Comparison of ENCODE assay signal across 20 cellular contexts in the genomic region with DNA sequence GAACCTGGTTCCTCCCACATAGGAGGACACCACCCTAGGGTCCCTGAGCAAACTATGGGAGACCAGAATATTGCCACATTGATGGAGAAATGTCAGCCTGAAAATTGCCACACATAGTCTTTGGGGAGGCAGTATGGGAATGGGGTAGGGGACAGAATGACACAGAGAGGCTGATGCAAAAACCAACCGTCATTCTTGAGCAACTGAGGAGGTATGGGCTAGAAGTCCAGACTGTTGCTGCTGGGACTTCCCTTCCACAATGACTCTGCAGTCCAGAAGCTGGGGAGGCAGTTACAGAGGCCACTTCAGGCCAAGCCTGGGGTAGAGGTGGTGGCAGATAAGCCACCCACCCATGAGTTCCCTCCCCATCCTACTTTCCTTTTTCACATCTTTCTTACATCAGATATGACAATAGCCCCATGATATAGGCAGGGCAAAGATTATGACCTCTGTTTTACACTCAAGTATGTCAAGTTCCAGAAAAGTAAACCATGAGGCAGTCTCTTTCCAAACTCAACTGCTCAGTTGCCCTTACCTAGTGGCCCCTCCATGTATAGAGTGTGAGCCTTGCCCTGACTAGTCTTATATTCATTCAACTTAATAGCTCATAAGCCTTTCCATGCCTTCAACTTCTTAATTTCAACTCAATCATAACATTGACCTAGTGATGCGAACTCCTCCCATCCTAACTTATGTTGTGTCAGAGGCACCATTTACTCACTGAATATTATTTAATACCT. TPM values are rescaled to one million over a fixed set of nuclear protein-coding genes. Genes with fewer than 3 reads are reported as not detected.
A peak's percentile ranks its signal among the peaks of the same experiment; 100 is the strongest.
DNase-seq lines count a peak whose midpoint lies in the region; ATAC-seq and TF ChIP-seq lines count a peak whose summit lies in the region.
"Had no signal": no experiment of that assay in that cellular context is flagged by ENCODE, and none has a peak within 500 bp of the region (broad histone marks: within the 10 kb centered on the region; RNA-seq: fewer than 3 reads in every experiment).

No MANE protein-coding gene starts in this region.

- no peaks in the 10 kb centered on the region for H3K36me3 ChIP-seq in lung (ENCODE audit: control insufficient read depth in 2 of 2, insufficient read depth in 2 of 2, low read length in 2 of 2)
- H3K36me3 ChIP-seq: esophagus squamous epithelium, MG63, transverse colon had no signal

- no peaks in the 10 kb centered on the region for H3K27me3 ChIP-seq in lung (ENCODE audit: control insufficient read depth, insufficient read depth)
- H3K27me3 ChIP-seq: esophagus squamous epithelium, MG63, transverse colon had no signal

- WGBS in lung, 2 donors = 48 to 66% methylated on average over 2 of the region's 2 CpGs

- H3K27me3 Mint-ChIP-seq in CD14-positive monocyte (ENCODE audit: low read depth in 3 of 3) = peaks cover 0 to 3% (median 0%) of the 10 kb centered on the region in 3 donors

- H3K4me1 Mint-ChIP-seq in CD14-positive monocyte = peaks cover 85% of the 10 kb centered on the region

- ATAC-seq in lung (ENCODE audit: insufficient read depth, low FRiP score) = peak; percentile 47
- no peak for ATAC-seq in HG03571 (IDR thresholded peaks at IDR 0.05; ENCODE audit: unreplicated experiment)
- no peak for ATAC-seq in GM18511 (IDR thresholded peaks at IDR 0.05; ENCODE audit: unreplicated experiment)
- ATAC-seq: PC-3 had no signal

- TF ChIP-seq CTCF in CD14-positive monocyte (IDR thresholded peaks at IDR 0.05) (no peak), lung (IDR thresholded peaks at IDR 0.05; ENCODE audit: control extremely low read depth, extremely low read depth) (no peak)

- peak overlapping the region in 1 of 2 donors; percentile 39 for H3K4me3 Mint-ChIP-seq in CD14-positive monocyte

- no peaks in the 10 kb centered on the region for H3K9me3 Mint-ChIP-seq in CD14-positive monocyte

- intact Hi-C loops in CD14-positive monocyte (cut with micrococcal nuclease) = no loop called here

- no peaks in the 10 kb centered on the region for H3K4me1 ChIP-seq in lung (ENCODE audit: control insufficient read depth in 2 of 2, insufficient read depth in 2 of 2, low read length in 2 of 2)
- H3K4me1 ChIP-seq: esophagus squamous epithelium, transverse colon had no signal

- peak overlapping the region; percentile 91 to 98 (median 96) for H3K27ac Mint-ChIP-seq in CD14-positive monocyte

- DNase-seq in CD14-positive monocyte (ENCODE audit: low spot score) (peak; percentile 80), HUDEP-2 (lab: John Stamatoyannopoulos, UW; ENCODE audit: unreplicated experiment in 76 of 76) (peak in 75 of 76 experiments; percentile 2 to 91 (median 68)), SIG-M5 treated with dmso at 0.1 percent for 504 hours (lab: John Stamatoyannopoulos, UW; ENCODE audit: unreplicated experiment) (peak; percentile 96), lung (ENCODE audit: low spot score) (no peak), NCI-H510A treated with DMSO at 0.1 percent for 48 hours (lab: John Stamatoyannopoulos, UW) (no peak), GM19240 (ENCODE audit: insufficient read length, low spot score) (no peak)
- DNase-seq: activated gamma-delta T cell treated with Interleukin-2 at 50 U/mL for 16 hours; amniotic stem cell; central memory CD4-positive, alpha-beta T cell; esophagus squamous epithelium; MG63; NCI-H1930; NCI-H526; occipital lobe; PC-3; right cardiac atrium; stimulated activated naive CD4-positive, alpha-beta T cell treated with Interleukin-2 at 50 U/mL for 16 hours; transverse colon had no signal

- no peak overlapping the region for H3K4me3 ChIP-seq in lung
- H3K4me3 ChIP-seq: esophagus squamous epithelium, MG63, transverse colon had no signal

- H3K36me3 Mint-ChIP-seq in CD14-positive monocyte = peaks cover 0 to 5% of the 10 kb centered on the region in 2 donors

- H3K27ac ChIP-seq in lung (ENCODE audit: low read depth in 1 of 2, low read length in 1 of 2) = no peak overlapping the region
- H3K27ac ChIP-seq: esophagus squamous epithelium, transverse colon had no signal

- no peaks in the 10 kb centered on the region for H3K9me3 ChIP-seq in lung (ENCODE audit: control insufficient read depth in 2 of 2, insufficient read depth in 1 of 2, low read length in 1 of 2)
- H3K9me3 ChIP-seq: esophagus squamous epithelium, MG63, transverse colon had no signal

RNA-seq across cellular contexts. Expression of gene VSIG4, which starts 41.7 kb away (rescaled TPM):
- polyA plus RNA-seq in CD14-positive monocyte = 10 to 100 TPM; 10.2 to 56.8 TPM
- 100 to 1,000 TPM in 1 of 2 donors, 10 to 100 TPM in 1; 13.7 to 226 TPM for total RNA-seq in lung
- 100 to 1,000 TPM in 1 of 2 donors, 10 to 100 TPM in 1; 82.2 to 255 TPM for polyA plus RNA-seq in lung
- total RNA-seq: PC-3 had no signal

Comparison
In these comparisons a context has a peak if more than half of its experiments do, and no peak if none do; other contexts are left out.
1. DNase-seq: peak in CD14-positive monocyte (single experiment), HUDEP-2 (75 of 76) and SIG-M5 treated with dmso at 0.1 percent for 504 hours (single experiment); none in lung (single experiment), NCI-H510A treated with DMSO at 0.1 percent for 48 hours (single experiment) and GM19240 (single experiment).